Comparison of ENCODE assay signal across 29 cellular contexts in the genomic region with DNA sequence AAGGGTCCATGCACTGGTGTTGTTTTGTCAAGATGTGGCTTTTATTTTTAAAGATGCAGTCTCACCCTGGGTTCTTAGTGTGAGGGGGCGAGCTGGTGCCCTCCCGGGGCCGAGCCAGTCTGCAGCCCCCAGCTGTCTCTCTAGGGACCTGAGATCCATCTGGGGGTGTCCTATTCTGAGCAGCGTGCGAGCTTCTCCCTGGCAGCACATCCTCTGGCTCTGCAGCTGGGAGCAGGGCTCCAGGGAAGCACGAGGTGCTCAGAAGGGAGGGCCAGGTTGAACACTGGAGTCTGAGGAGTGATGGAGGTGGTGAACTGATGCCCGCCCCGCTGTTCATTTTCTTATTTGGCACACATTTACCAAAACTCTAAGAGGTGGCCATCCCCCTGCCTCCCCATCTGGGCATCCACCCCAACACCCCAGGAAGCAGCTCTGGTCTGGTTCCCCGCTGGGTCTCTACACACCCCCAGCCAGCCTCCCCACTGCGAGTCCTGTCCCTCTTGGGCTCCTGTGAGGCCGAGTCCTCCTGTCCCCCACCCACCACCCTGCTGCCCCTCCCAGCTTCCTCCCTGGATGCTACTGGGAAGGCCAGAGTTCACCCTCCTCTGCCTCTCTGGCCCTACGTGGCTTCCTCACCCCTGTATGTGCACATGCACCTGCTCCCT.
"Had no signal": no experiment of that assay in that cellular context is flagged by ENCODE, and none has a peak within 500 bp of the region (broad histone marks: within the 10 kb centered on the region; RNA-seq: fewer than 3 reads in every experiment).

No MANE protein-coding gene starts in this region.

- H3K36me3 Mint-ChIP-seq: activated naive CD4-positive, alpha-beta T cell treated with anti-CD3 and anti-CD28 coated beads, Interleukin-2, amount 10 ng/mL, durations not matched to agents 7 days and 5 days; activated naive CD8-positive, alpha-beta T cell treated with anti-CD3 and anti-CD28 coated beads, Interleukin-2, amount 10 ng/mL, durations not matched to agents 7 days and 5 days; brain; immature natural killer cell; mesothelial cell of epicardium had no signal

- H3K4me3 Mint-ChIP-seq: activated CD4-positive, alpha-beta memory T cell treated with anti-CD3 and anti-CD28 coated beads, Interleukin-2, amount 10 ng/mL, durations not matched to agents 7 days and 5 days; activated CD4-positive, alpha-beta T cell treated with anti-CD3 and anti-CD28 coated beads, Interleukin-2, amount 10 ng/mL, durations not matched to agents 7 days and 5 days; activated naive CD4-positive, alpha-beta T cell treated with anti-CD3 and anti-CD28 coated beads, Interleukin-2, amount 10 ng/mL, durations not matched to agents 7 days and 5 days; activated naive CD8-positive, alpha-beta T cell treated with anti-CD3 and anti-CD28 coated beads, Interleukin-2, amount 10 ng/mL, durations not matched to agents 7 days and 5 days; activated T-cell treated with anti-CD3 and anti-CD28 coated beads, Interleukin-2, amount 50 U/mL, for 24 hours; brain; effector memory CD8-positive, alpha-beta T cell; immature natural killer cell; mesothelial cell of epicardium; naive B cell; nephron progenitor cell had no signal

- H3K9me3 ChIP-seq: ascending aorta, gastrocnemius medialis, pancreas, psoas muscle had no signal

- H3K36me3 ChIP-seq: ascending aorta, cardiac muscle cell, gastrocnemius medialis, pancreas had no signal

- H3K27ac ChIP-seq: ascending aorta, cardiac muscle cell, gastrocnemius medialis, pancreas, psoas muscle, tibial nerve, VCaP had no signal

- DNase-seq: activated CD4-positive, alpha-beta memory T cell treated with anti-CD3 and anti-CD28 coated beads, Interleukin-2, amount 10 ng/mL, durations not matched to agents 7 days and 5 days; activated CD4-positive, alpha-beta T cell treated with anti-CD3 and anti-CD28 coated beads, Interleukin-2, amount 10 ng/mL, durations not matched to agents 7 days and 5 days; activated CD8-positive, alpha-beta memory T cell treated with anti-CD3 and anti-CD28 coated beads, Interleukin-2, amount 50 U/mL, for 48 hours; activated gamma-delta T cell; activated naive CD4-positive, alpha-beta T cell treated with anti-CD3 and anti-CD28 coated beads, Interleukin-2, amount 10 ng/mL, durations not matched to agents 7 days and 5 days; activated naive CD8-positive, alpha-beta T cell treated with anti-CD3 and anti-CD28 coated beads, Interleukin-2, amount 10 ng/mL, durations not matched to agents 7 days and 5 days; activated T-cell treated with anti-CD3 and anti-CD28 coated beads, Interleukin-2, amount 50 U/mL, for 24 hours; cortex of kidney; effector memory CD8-positive, alpha-beta T cell; erythroblast; gastrocnemius medialis; glutamatergic neuron; hypothalamus; immature natural killer cell; mammary epithelial cell; naive B cell; nephron progenitor cell; psoas muscle; stimulated activated CD4-positive, alpha-beta T cell treated with anti-CD3 and anti-CD28 coated beads, Interleukin-2, amount 100 ng/mL, for 48 hours; stimulated activated naive CD4-positive, alpha-beta T cell treated with Interleukin-2 at 50 U/mL for 16 hours had no signal

- H3K27ac Mint-ChIP-seq: activated CD4-positive, alpha-beta memory T cell treated with anti-CD3 and anti-CD28 coated beads, Interleukin-2, amount 10 ng/mL, durations not matched to agents 7 days and 5 days; activated CD4-positive, alpha-beta T cell treated with anti-CD3 and anti-CD28 coated beads, Interleukin-2, amount 10 ng/mL, durations not matched to agents 7 days and 5 days; activated naive CD4-positive, alpha-beta T cell treated with anti-CD3 and anti-CD28 coated beads, Interleukin-2, amount 10 ng/mL, durations not matched to agents 7 days and 5 days; activated naive CD8-positive, alpha-beta T cell treated with anti-CD3 and anti-CD28 coated beads, Interleukin-2, amount 10 ng/mL, durations not matched to agents 7 days and 5 days; activated T-cell treated with anti-CD3 and anti-CD28 coated beads, Interleukin-2, amount 50 U/mL, for 24 hours; brain; effector memory CD8-positive, alpha-beta T cell; immature natural killer cell; mesothelial cell of epicardium; naive B cell had no signal

- H3K4me1 Mint-ChIP-seq: activated CD4-positive, alpha-beta memory T cell treated with anti-CD3 and anti-CD28 coated beads, Interleukin-2, amount 10 ng/mL, durations not matched to agents 7 days and 5 days; activated CD4-positive, alpha-beta T cell treated with anti-CD3 and anti-CD28 coated beads, Interleukin-2, amount 10 ng/mL, durations not matched to agents 7 days and 5 days; activated naive CD4-positive, alpha-beta T cell treated with anti-CD3 and anti-CD28 coated beads, Interleukin-2, amount 10 ng/mL, durations not matched to agents 7 days and 5 days; activated naive CD8-positive, alpha-beta T cell treated with anti-CD3 and anti-CD28 coated beads, Interleukin-2, amount 10 ng/mL, durations not matched to agents 7 days and 5 days; immature natural killer cell; naive B cell had no signal

- H3K4me3 ChIP-seq: ascending aorta, cardiac muscle cell, gastrocnemius medialis, pancreas, psoas muscle, tibial nerve had no signal

- ATAC-seq: activated CD4-positive, CD25-positive, alpha-beta regulatory T cell treated with anti-CD3 and anti-CD28 coated beads, Interleukin-2, amount 50 U/mL, for 24 hours; effector memory CD8-positive, alpha-beta T cell; gastrocnemius medialis; left lobe of liver; pancreas; psoas muscle had no signal

- H3K4me1 ChIP-seq: ascending aorta, gastrocnemius medialis, pancreas, psoas muscle, tibial nerve had no signal

- H3K27me3 ChIP-seq: ascending aorta, cardiac muscle cell, gastrocnemius medialis, tibial nerve had no signal

- H3K9me3 Mint-ChIP-seq: immature natural killer cell had no signal

- H3K27me3 Mint-ChIP-seq: activated CD4-positive, alpha-beta memory T cell treated with anti-CD3 and anti-CD28 coated beads, Interleukin-2, amount 10 ng/mL, durations not matched to agents 7 days and 5 days; activated naive CD4-positive, alpha-beta T cell treated with anti-CD3 and anti-CD28 coated beads, Interleukin-2, amount 10 ng/mL, durations not matched to agents 7 days and 5 days had no signal
